8 cellular contexts compared by ENCODE assay signal in genomic region chr1:154765970-154766369, GRCh38.
DNase-seq lines count a peak whose midpoint lies in the region; ATAC-seq and TF ChIP-seq lines count a peak whose summit lies in the region.

No MANE protein-coding gene starts in this region.

- ATAC-seq in CD8-positive, alpha-beta T cell = peak; percentile 68
- ATAC-seq in SK-N-SH treated with all-trans-retinoic acid at 6 μM for 48 hours = peak; percentile 94
- no peak for ATAC-seq in GM18511 (IDR thresholded peaks at IDR 0.05; ENCODE audit: unreplicated experiment)
- ATAC-seq in GM21717 (IDR thresholded peaks at IDR 0.05; ENCODE audit: unreplicated experiment) = no peak

- H3K4me3 Mint-ChIP-seq in CD8-positive, alpha-beta T cell = no peak overlapping the region
- no peak overlapping the region for H3K4me3 Mint-ChIP-seq in mesothelial cell of epicardium

- H3K36me3 Mint-ChIP-seq in CD8-positive, alpha-beta T cell = no peaks in the 10 kb centered on the region
- no peaks in the 10 kb centered on the region for H3K36me3 Mint-ChIP-seq in mesothelial cell of epicardium

- no peaks in the 10 kb centered on the region for H3K9me3 ChIP-seq in CD8-positive, alpha-beta T cell (ENCODE audit: low read length)

- no peak for TF ChIP-seq CTCF in CD8-positive, alpha-beta T cell (IDR thresholded peaks at IDR 0.05)
- no peak for TF ChIP-seq CTCF in mesothelial cell of epicardium (IDR thresholded peaks at IDR 0.05; ENCODE audit: unreplicated experiment)

- no peak overlapping the region for H3K27ac ChIP-seq in CD8-positive, alpha-beta T cell (ENCODE audit: low read depth, low read length)

- H3K27me3 Mint-ChIP-seq in CD8-positive, alpha-beta T cell (ENCODE audit: low read depth) = peaks cover 5% of the 10 kb centered on the region
- H3K27me3 Mint-ChIP-seq in mesothelial cell of epicardium (ENCODE audit: low read depth) = peaks cover 50% of the 10 kb centered on the region

- CTCF ChIA-PET in CD8-positive, alpha-beta T cell (lab: Charles Lee) = interaction anchor here (0.6 to 1.4 kb wide), 4 partner anchors 8 to 206 kb away, joined by 3 to 4 read pairs (median 3); no protein-coding TSS in a partner anchor

- no peak for DNase-seq in CD8-positive, alpha-beta T cell
- DNase-seq in HK-2 (ENCODE audit: unreplicated experiment) (peak; percentile 11), iPS-NIHi11 (ENCODE audit: low spot score) (peak; percentile 78), mesothelial cell of epicardium (ENCODE audit: low spot score in 2 of 2, unreplicated experiment in 2 of 2) (no peak)
- DNase-seq in activated CD4-positive, alpha-beta T cell treated with anti-CD3 and anti-CD28 coated beads for 48 hours = no peak

- no peaks in the 10 kb centered on the region for H3K27me3 ChIP-seq in CD8-positive, alpha-beta T cell (ENCODE audit: insufficient read depth, low read length)

- H3K27ac Mint-ChIP-seq in CD8-positive, alpha-beta T cell = no peak overlapping the region
- H3K27ac Mint-ChIP-seq in mesothelial cell of epicardium = no peak overlapping the region

- H3K4me1 Mint-ChIP-seq in CD8-positive, alpha-beta T cell (ENCODE audit: low read depth) = peaks cover 2% of the 10 kb centered on the region
- H3K4me1 Mint-ChIP-seq in mesothelial cell of epicardium = peaks cover 22% of the 10 kb centered on the region

- intact Hi-C loops in CD8-positive, alpha-beta T cell (cut with DNase I, micrococcal nuclease) = loop anchor here (1.0 to 2.0 kb wide), 2 partner anchors 111 to 112 kb away; no protein-coding TSS in a partner anchor

- POLR2A ChIA-PET in CD8-positive, alpha-beta T cell (lab: Charles Lee) = no interaction called here

- H3K9me3 Mint-ChIP-seq in CD8-positive, alpha-beta T cell = no peaks in the 10 kb centered on the region
- no peaks in the 10 kb centered on the region for H3K9me3 Mint-ChIP-seq in mesothelial cell of epicardium

- no peaks in the 10 kb centered on the region for H3K4me1 ChIP-seq in CD8-positive, alpha-beta T cell (ENCODE audit: insufficient read depth, low read length)

- no peak overlapping the region for H3K4me3 ChIP-seq in CD8-positive, alpha-beta T cell (ENCODE audit: low read depth, low read length)

- no peaks in the 10 kb centered on the region for H3K36me3 ChIP-seq in CD8-positive, alpha-beta T cell (ENCODE audit: insufficient read depth, low read length)

TF ChIP-seq in SK-N-SH treated with all-trans-retinoic acid at 6 μM for 48 hours, 23 proteins besides CTCF, POLR2A, EP300 and RAD21:
- TF ChIP-seq POU6F1 (CRISPR knock-in tag; IDR thresholded peaks at IDR 0.05; ENCODE audit: borderline replicate concordance, low read depth) = no peak
- no peak for TF ChIP-seq ZNF70 (CRISPR knock-in tag; IDR thresholded peaks at IDR 0.05)
- no peak for TF ChIP-seq TSHZ2 (CRISPR knock-in tag; IDR thresholded peaks at IDR 0.05)
- TF ChIP-seq ZFP3 (CRISPR knock-in tag; IDR thresholded peaks at IDR 0.05) = no peak
- TF ChIP-seq ZFP30 (CRISPR knock-in tag; IDR thresholded peaks at IDR 0.05) = no peak
- no peak for TF ChIP-seq ZNF565 (CRISPR knock-in tag; conservative IDR thresholded peaks at IDR 0.05; ENCODE audit: low read depth)
- no peak for TF ChIP-seq TOX (CRISPR knock-in tag; IDR thresholded peaks at IDR 0.05; ENCODE audit: borderline replicate concordance)
- no peak for TF ChIP-seq GLIS3 (CRISPR knock-in tag; IDR thresholded peaks at IDR 0.05)
- TF ChIP-seq PPARA (CRISPR knock-in tag; IDR thresholded peaks at IDR 0.05; ENCODE audit: borderline replicate concordance) = no peak
- TF ChIP-seq ARNTL (CRISPR knock-in tag; IDR thresholded peaks at IDR 0.05; ENCODE audit: borderline replicate concordance, low read depth) = no peak
- TF ChIP-seq ZNF8 (CRISPR knock-in tag; IDR thresholded peaks at IDR 0.05) = no peak
- no peak for TF ChIP-seq CREB5 (CRISPR knock-in tag; IDR thresholded peaks at IDR 0.05; ENCODE audit: low read depth)
- TF ChIP-seq RARB (CRISPR knock-in tag; IDR thresholded peaks at IDR 0.05) = no peak
- TF ChIP-seq SNAI2 (CRISPR knock-in tag; IDR thresholded peaks at IDR 0.05) = no peak
- TF ChIP-seq PATZ1 (CRISPR knock-in tag; IDR thresholded peaks at IDR 0.05; ENCODE audit: borderline replicate concordance) = no peak
- TF ChIP-seq OSR1 (CRISPR knock-in tag; IDR thresholded peaks at IDR 0.05) = no peak
- TF ChIP-seq ESRRG (CRISPR knock-in tag; IDR thresholded peaks at IDR 0.05) = no peak
- no peak for TF ChIP-seq TCF4 (CRISPR knock-in tag; IDR thresholded peaks at IDR 0.05; ENCODE audit: borderline replicate concordance)

Comparison
In these comparisons a context has a peak if more than half of its experiments do, and no peak if none do; other contexts are left out.
1. ATAC-seq: peak in CD8-positive, alpha-beta T cell (single experiment) and SK-N-SH treated with all-trans-retinoic acid at 6 μM for 48 hours (single experiment); none in GM18511 (single experiment) and GM21717 (single experiment).
2. DNase-seq: peak in HK-2 (single experiment) and iPS-NIHi11 (single experiment); none in CD8-positive, alpha-beta T cell (0 of 7), mesothelial cell of epicardium (0 of 2) and activated CD4-positive, alpha-beta T cell treated with anti-CD3 and anti-CD28 coated beads for 48 hours (single experiment).